In the genomic region with DNA sequence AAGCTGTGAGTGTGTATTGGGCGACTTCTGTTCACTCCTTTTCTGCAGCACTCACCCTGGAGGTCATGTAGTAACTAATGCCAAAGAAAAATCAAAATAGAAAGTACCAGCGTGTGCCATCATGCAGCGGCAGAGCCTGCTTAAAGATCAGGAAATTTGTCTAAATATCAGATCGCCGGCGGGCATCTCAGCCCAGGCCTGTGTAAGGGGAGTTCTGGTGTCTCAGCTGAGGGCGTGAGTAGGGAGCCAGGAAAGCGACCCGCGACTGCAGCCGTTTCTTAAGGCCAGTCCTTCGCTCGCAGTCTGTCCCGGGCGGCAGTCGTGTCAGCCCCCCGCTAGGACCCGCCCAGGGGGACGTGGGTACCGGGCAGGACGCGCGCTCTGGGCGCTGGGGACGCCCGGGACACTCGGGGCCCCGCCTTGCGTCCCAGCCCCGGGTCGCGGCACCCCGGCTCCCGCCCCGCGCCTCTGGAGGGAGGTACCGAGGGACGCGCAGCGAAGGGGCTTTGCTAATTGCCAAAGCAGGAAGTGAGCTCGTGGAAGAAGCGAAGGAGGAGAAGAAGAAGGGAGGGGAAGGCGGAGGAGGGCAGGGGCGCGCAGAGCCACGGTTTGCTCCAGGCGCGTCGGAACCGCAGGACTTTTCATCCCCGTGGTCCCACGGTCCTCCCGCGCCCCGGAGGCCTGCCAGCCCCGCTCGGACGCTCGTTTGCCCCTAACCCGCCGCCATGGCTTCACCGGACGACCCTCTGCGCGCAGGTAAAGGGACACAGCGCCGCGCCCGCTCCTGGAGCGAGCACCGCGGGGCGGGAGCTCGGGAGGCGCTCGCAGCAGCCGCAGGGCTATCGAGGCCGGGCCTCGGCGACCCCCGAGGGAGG, we compare ENCODE assay signal across 2 cellular contexts.
TF ChIP-seq lines count a peak whose summit lies in the region.

No MANE protein-coding gene starts in this region.

TF ChIP-seq in IMR-90, 13 proteins besides CTCF, POLR2A, EP300 and RAD21:
- TF ChIP-seq BHLHE40 (IDR thresholded peaks at IDR 0.05; ENCODE audit: low read depth, low read length), result no peak
- TF ChIP-seq NFE2L2 (IDR thresholded peaks at IDR 0.05; ENCODE audit: low read depth, low read length), result no peak
- no peak for TF ChIP-seq CHD1 (IDR thresholded peaks at IDR 0.05; ENCODE audit: low read depth, low read length)
- TF ChIP-seq MAFK (IDR thresholded peaks at IDR 0.05; ENCODE audit: low read depth, low read length), result no peak
- TF ChIP-seq, protein P1, sequence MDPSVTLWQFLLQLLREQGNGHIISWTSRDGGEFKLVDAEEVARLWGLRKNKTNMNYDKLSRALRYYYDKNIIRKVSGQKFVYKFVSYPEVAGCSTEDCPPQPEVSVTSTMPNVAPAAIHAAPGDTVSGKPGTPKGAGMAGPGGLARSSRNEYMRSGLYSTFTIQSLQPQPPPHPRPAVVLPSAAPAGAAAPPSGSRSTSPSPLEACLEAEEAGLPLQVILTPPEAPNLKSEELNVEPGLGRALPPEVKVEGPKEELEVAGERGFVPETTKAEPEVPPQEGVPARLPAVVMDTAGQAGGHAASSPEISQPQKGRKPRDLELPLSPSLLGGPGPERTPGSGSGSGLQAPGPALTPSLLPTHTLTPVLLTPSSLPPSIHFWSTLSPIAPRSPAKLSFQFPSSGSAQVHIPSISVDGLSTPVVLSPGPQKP (IDR thresholded peaks at IDR 0.05; ENCODE audit: borderline replicate concordance, low read depth, low read length), result no peak
- no peak for TF ChIP-seq RCOR1 (IDR thresholded peaks at IDR 0.05; ENCODE audit: insufficient replicate concordance, low read length)
- TF ChIP-seq USF2 (IDR thresholded peaks at IDR 0.05; ENCODE audit: low read depth, low read length), result no peak
- no peak for TF ChIP-seq RFX5 (IDR thresholded peaks at IDR 0.05; ENCODE audit: low read depth, low read length)
- TF ChIP-seq MXI1 (IDR thresholded peaks at IDR 0.05; ENCODE audit: borderline replicate concordance, low read depth, low read length), result no peak
- no peak for TF ChIP-seq SMC3 (IDR thresholded peaks at IDR 0.05; ENCODE audit: low read depth, low read length)
- no peak for TF ChIP-seq FOS (IDR thresholded peaks at IDR 0.05; ENCODE audit: low read depth, low read length)
- no peak for TF ChIP-seq CEBPB (IDR thresholded peaks at IDR 0.05; ENCODE audit: low read depth, low read length)
- no peak for TF ChIP-seq MAZ (IDR thresholded peaks at IDR 0.05; ENCODE audit: borderline replicate concordance, low read depth, low read length)
TF ChIP-seq in IMR-90: peak in this region for 0.

TF ChIP-seq in H1, 55 proteins besides CTCF, POLR2A, EP300 and RAD21:
- peak; percentile 41; the same call in 1 of the 2 replicates for TF ChIP-seq PHF8 (conservative IDR thresholded peaks at IDR 0.05; ENCODE audit: low read depth, low read length)
- TF ChIP-seq TAF1 (IDR thresholded peaks at IDR 0.05; ENCODE audit: low read depth, low read length), result peak; percentile 33; the same call in 1 of the 2 replicates
- peak; percentile 51 for TF ChIP-seq TAF7 (optimal IDR thresholded peaks at IDR 0.05; ENCODE audit: borderline replicate concordance, low read depth, low read length)
- peak; percentile 54; the same call in 1 of the 2 replicates for TF ChIP-seq POLR2AphosphoS5 (IDR thresholded peaks at IDR 0.05; ENCODE audit: low read depth, low read length)
- TF ChIP-seq RBBP5 (IDR thresholded peaks at IDR 0.05; ENCODE audit: borderline replicate concordance, low read depth, low read length), result peak; percentile 95; the same call in 1 of the 2 replicates
- TF ChIP-seq CREB1 (IDR thresholded peaks at IDR 0.05), result no peak
- TF ChIP-seq EGR1 (IDR thresholded peaks at IDR 0.05; ENCODE audit: borderline replicate concordance, low read depth, low read length), result no peak
- TF ChIP-seq CHD2 (IDR thresholded peaks at IDR 0.05; ENCODE audit: low read length), result no peak
- TF ChIP-seq RNF2 (IDR thresholded peaks at IDR 0.05; ENCODE audit: borderline replicate concordance, low read depth, low read length, missing control alignments, poor library complexity, severe bottlenecking), result peak; percentile 22
- TF ChIP-seq ASH2L (IDR thresholded peaks at IDR 0.05; ENCODE audit: low read length), result peak; percentile 89
- no peak for TF ChIP-seq JUND (IDR thresholded peaks at IDR 0.05; ENCODE audit: low read length)
- peak; percentile 90 for TF ChIP-seq KDM4A (IDR thresholded peaks at IDR 0.05; ENCODE audit: low read depth, low read length, severe bottlenecking)
